22 cellular contexts compared by ENCODE assay signal in the genomic region with DNA sequence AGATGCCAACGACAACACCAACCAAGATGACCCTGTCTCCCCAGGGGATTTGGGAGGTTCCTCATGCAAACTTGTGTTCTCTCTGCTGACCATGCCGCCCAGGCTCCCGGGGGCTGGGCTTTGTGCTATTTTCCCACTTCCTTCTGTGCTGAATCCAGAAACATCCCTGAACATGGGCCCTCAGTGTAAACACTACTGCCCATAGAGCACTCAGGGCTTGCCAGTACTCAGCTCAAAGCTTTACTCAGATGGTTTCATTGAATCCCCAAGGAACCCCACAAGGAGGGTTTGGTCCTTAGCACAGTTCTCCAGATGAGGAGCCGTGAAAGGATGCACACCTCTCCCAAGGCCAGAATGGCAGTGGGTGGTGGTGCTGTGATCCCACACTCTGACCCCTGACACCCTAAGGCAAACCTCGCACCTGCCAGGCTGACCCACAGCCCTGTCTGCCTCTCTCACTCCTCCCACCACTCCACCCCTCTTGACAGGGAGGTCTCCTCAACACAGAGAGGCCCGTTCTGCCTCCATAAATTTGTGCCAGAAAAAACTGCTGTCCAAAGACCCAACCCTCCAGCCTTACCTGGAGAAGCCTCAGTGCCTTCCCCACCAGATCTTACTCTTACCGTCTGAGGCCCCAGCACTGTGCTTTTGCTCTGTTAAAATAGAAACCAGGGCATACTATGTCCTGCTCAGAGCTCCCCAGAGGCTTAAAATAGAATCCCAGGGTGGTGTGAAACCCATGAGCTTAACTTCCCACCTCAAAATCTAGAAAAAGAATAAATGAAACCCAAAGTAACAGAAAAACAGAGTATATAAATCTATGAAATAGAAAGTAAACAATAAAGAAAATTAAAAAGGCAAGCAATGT.
"Had no signal": no experiment of that assay in that cellular context is flagged by ENCODE, and none has a peak within 500 bp of the region (broad histone marks: within the 10 kb centered on the region; RNA-seq: fewer than 3 reads in every experiment).

No MANE protein-coding gene starts in this region.

- H3K4me1 ChIP-seq: SJSA1 had no signal

- ATAC-seq: K562, Panc1, PC-3, Right ventricle myocardium inferior had no signal

- H3K36me3 ChIP-seq: SJSA1 had no signal

- H3K4me3 ChIP-seq: K562, SJSA1, SK-N-MC had no signal

- H3K9me3 ChIP-seq: SJSA1 had no signal

- DNase-seq: NCI-H1092 treated with DMSO at 0.1 percent for 48 hours; NCI-H1436; NCI-H187; NCI-H2029; NCI-H2081 treated with DMSO at 0.1 percent for 48 hours; NCI-H2171; NCI-H226; NCI-H446; NCI-H510A; NCI-H524 treated with DMSO at 0.1 percent for 48 hours; NCI-H69; NCI-H774; NK-92 treated with Interleukin-12 subunit alpha and Interleukin-12 subunit beta, amount 100 ng/mL, for 24 hours; PC-3; SIG-M5 had no signal

- H3K27me3 ChIP-seq: SJSA1 had no signal

- H3K27ac ChIP-seq: HL-60, RWPE1, SJSA1, SK-N-MC had no signal
